ENCODE assay signal across 12 cellular contexts in genomic region chr7:1025747-1026581, GRCh38. TPM values are rescaled to one million over a fixed set of nuclear protein-coding genes. Genes with fewer than 3 reads are reported as not detected.
A peak's percentile ranks its signal among the peaks of the same experiment; 100 is the strongest.
DNase-seq lines count a peak whose midpoint lies in the region; ATAC-seq, FAIRE-seq and TF ChIP-seq lines count a peak whose summit lies in the region.
"Had no signal": no experiment of that assay in that cellular context is flagged by ENCODE, and none has a peak within 500 bp of the region (broad histone marks: within the 10 kb centered on the region; RNA-seq: fewer than 3 reads in every experiment).

No MANE protein-coding gene starts in this region.

- no peak overlapping the region for H3K9ac ChIP-seq in HepG2 (ENCODE audit: insufficient read depth, low read depth, low read length)

- no peak overlapping the region for H2AFZ ChIP-seq in HepG2 (ENCODE audit: low read length)

- H3K27ac Mint-ChIP-seq in effector memory CD8-positive, alpha-beta T cell: peak overlapping the region in 1 of 2 donors; percentile 53
- H3K27ac Mint-ChIP-seq: activated naive CD4-positive, alpha-beta T cell treated with anti-CD3 and anti-CD28 coated beads, Interleukin-2, amount 50 U/mL, for 24 hours had no signal

- no peaks in the 10 kb centered on the region for H3K9me3 Mint-ChIP-seq in effector memory CD8-positive, alpha-beta T cell
- H3K9me3 Mint-ChIP-seq: activated naive CD4-positive, alpha-beta T cell treated with anti-CD3 and anti-CD28 coated beads, Interleukin-2, amount 50 U/mL, for 24 hours had no signal

- intact Hi-C loops in HepG2 (cut with micrococcal nuclease; ENCODE audit: unreplicated experiment) (no loop called here), right lobe of liver (cut with DNase I) (no loop called here), gastrocnemius medialis (cut with DNase I; ENCODE audit: low total_unique reads) (loop anchor here (5.0 kb wide), 2 partner anchors 136 to 149 kb away; partner anchors contain the start of genes GET4 and ZFAND2A)

- 97% methylated on average over 16 of the region's 30 CpGs for WGBS in HepG2 (ENCODE audit: low lambda C conversion rate)
- WGBS in right lobe of liver (ENCODE audit: insufficient coverage, low coverage, low lambda C conversion rate, missing lambda C conversion rate): no CpG with 5 or more reads among the region's 30 CpGs
- WGBS in tibial nerve, 2 donors: 88 to 93% methylated on average over 26 to 28 of the region's 30 CpGs

- BruUV-seq in HepG2 (replicated peaks; lab: Mats Ljungman, UMichigan): TSS peak; percentile 62

- H3K4me1 Mint-ChIP-seq in effector memory CD8-positive, alpha-beta T cell (ENCODE audit: low read depth in 2 of 2): peaks cover 24 to 31% of the 10 kb centered on the region in 2 donors

- H3K27ac ChIP-seq in HepG2 (ENCODE audit: extremely low read length, insufficient read depth, low read length) (no peak overlapping the region), right lobe of liver (no peak overlapping the region), gastrocnemius medialis (no peak overlapping the region), tibial nerve (peak overlapping the region in 1 of 4 donors; percentile 99)
- H3K27ac ChIP-seq: epithelial cell of prostate had no signal

- H3K27me3 Mint-ChIP-seq in effector memory CD8-positive, alpha-beta T cell: no peaks in the 10 kb centered on the region
- H3K27me3 Mint-ChIP-seq: activated naive CD4-positive, alpha-beta T cell treated with anti-CD3 and anti-CD28 coated beads, Interleukin-2, amount 50 U/mL, for 24 hours had no signal

- H3K36me3 Mint-ChIP-seq in effector memory CD8-positive, alpha-beta T cell (ENCODE audit: insufficient read depth): no peaks in the 10 kb centered on the region

- DNase-seq in HepG2 (ENCODE audit: low spot score): no peak
- DNase-seq in right lobe of liver: no peak
- DNase-seq in NCI-H345 (lab: John Stamatoyannopoulos, UW): peak; percentile 87
- no peak for DNase-seq in effector memory CD8-positive, alpha-beta T cell
- DNase-seq in gastrocnemius medialis: no peak
- DNase-seq in tibial nerve (ENCODE audit: low spot score in 2 of 2): no peak
- DNase-seq: retina had no signal

- peaks cover 15% of the 10 kb centered on the region for H3K79me2 ChIP-seq in HepG2 (ENCODE audit: insufficient read depth, low read length)

- no peak for FAIRE-seq in HepG2 (lab: Jason Lieb, UNC)

- CTCF ChIA-PET in HepG2 (lab: Yijun Ruan, JAX; ENCODE audit: low intra/inter-chr PET ratio, low total read pairs): no interaction called here

- H3K36me3 ChIP-seq in HepG2 (replicated peaks in 1 of 2; ENCODE audit: control insufficient read depth in 1 of 2, insufficient read depth in 2 of 2, low read length in 2 of 2): peaks cover 3 to 12% of the 10 kb centered on the region in 2 experiments; a peak in 4 of 5 replicates
- no peaks in the 10 kb centered on the region for H3K36me3 ChIP-seq in right lobe of liver
- H3K36me3 ChIP-seq in gastrocnemius medialis: no peaks in the 10 kb centered on the region
- H3K36me3 ChIP-seq in tibial nerve: peaks cover 0 to 51% (median 0%) of the 10 kb centered on the region in 3 donors

- no peak overlapping the region for H3K4me2 ChIP-seq in HepG2 (ENCODE audit: low read depth, low read length)

- H4K20me1 ChIP-seq in HepG2 (ENCODE audit: insufficient read depth, low read length): no peaks in the 10 kb centered on the region

- POLR2A ChIA-PET in HepG2 (lab: Yijun Ruan, JAX): interaction anchor here (1.0 kb wide), 1 partner anchor 48 kb away, joined by 3 read pairs; no protein-coding TSS in a partner anchor

- H3K9me3 ChIP-seq in HepG2 (ENCODE audit: low read length) (no peaks in the 10 kb centered on the region), right lobe of liver (no peaks in the 10 kb centered on the region), gastrocnemius medialis (no peaks in the 10 kb centered on the region), tibial nerve (no peaks in the 10 kb centered on the region)

- H3K27me3 ChIP-seq in HepG2 (ENCODE audit: control insufficient read depth in 1 of 2, insufficient read depth in 2 of 2, low read length in 2 of 2) (no peaks in the 10 kb centered on the region), right lobe of liver (no peaks in the 10 kb centered on the region), gastrocnemius medialis (no peaks in the 10 kb centered on the region), tibial nerve (no peaks in the 10 kb centered on the region)

- TF ChIP-seq POLR2A in HepG2 (IDR thresholded peaks at IDR 0.05; ENCODE audit: insufficient read depth in 1 of 2, low read depth in 2 of 2, low read length in 2 of 2) (no peak), right lobe of liver (IDR thresholded peaks at IDR 0.05) (no peak), gastrocnemius medialis (IDR thresholded peaks at IDR 0.05) (no peak), tibial nerve (IDR thresholded peaks at IDR 0.05) (no peak)

- in situ Hi-C loops in HepG2 (cut with HindIII; ENCODE audit: extremely low pct_ligation_motif_present, low pct_unique_long_range_greater_than_20kb) (no loop called here), gastrocnemius medialis (cut with MboI; ENCODE audit: low sequenced_read_pairs in 4 of 4) (no loop called here)

- TF ChIP-seq EP300 in HepG2 (IDR thresholded peaks at IDR 0.05; ENCODE audit: low read depth in 2 of 2, low read length in 2 of 2) (no peak), HepG2 (CRISPR knock-in tag; IDR thresholded peaks at IDR 0.05; ENCODE audit: borderline replicate concordance) (no peak), tibial nerve (IDR thresholded peaks at IDR 0.05) (no peak)

- peaks cover 29% of the 10 kb centered on the region for H3K4me1 ChIP-seq in HepG2 (ENCODE audit: insufficient read depth, low read length)
- H3K4me1 ChIP-seq in right lobe of liver: peaks cover 0 to 7% (median 0%) of the 10 kb centered on the region in 4 donors
- H3K4me1 ChIP-seq in gastrocnemius medialis: peaks cover 21 to 29% of the 10 kb centered on the region in 2 donors
- H3K4me1 ChIP-seq in tibial nerve: peaks cover 0 to 61% (median 26%) of the 10 kb centered on the region in 4 donors

- peak overlapping the region; percentile 38 to 59 for H3K4me3 Mint-ChIP-seq in effector memory CD8-positive, alpha-beta T cell

- no peak for TF ChIP-seq CTCF in HepG2 (CRISPR knock-in tag; IDR thresholded peaks at IDR 0.05)
- TF ChIP-seq CTCF in right lobe of liver (IDR thresholded peaks at IDR 0.05): no peak
- TF ChIP-seq CTCF in gastrocnemius medialis (IDR thresholded peaks at IDR 0.05 in 4 of 5, conservative IDR thresholded peaks at IDR 0.05 in 1 of 5): no peak
- TF ChIP-seq CTCF in tibial nerve (IDR thresholded peaks at IDR 0.05): no peak

- ATAC-seq in HepG2 (no peak), right lobe of liver (no peak), gastrocnemius medialis (no peak), HG02571 (IDR thresholded peaks at IDR 0.05; ENCODE audit: unreplicated experiment) (no peak), GM18498 (IDR thresholded peaks at IDR 0.05; ENCODE audit: unreplicated experiment) (no peak)
- ATAC-seq in effector memory CD8-positive, alpha-beta T cell (replicated peaks): no peak

- H3K4me3 ChIP-seq in HepG2 (replicated peaks in 1 of 3; ENCODE audit: insufficient read depth in 1 of 3, low read depth in 2 of 3, low read length in 3 of 3) (no peak overlapping the region), right lobe of liver (no peak overlapping the region), gastrocnemius medialis (no peak overlapping the region), tibial nerve (no peak overlapping the region)

- no peak for TF ChIP-seq RAD21 in HepG2 (CRISPR knock-in tag; IDR thresholded peaks at IDR 0.05)

RNA-seq across cellular contexts. Expression of gene GPR146, which starts 18.4 kb away (rescaled TPM):
- total RNA-seq in HepG2 (2016; rRNA removed; fragmentation: Illumina TruSeq; extraction: Trizol) (0.84 and 2.0 TPM in 2 replicates), right lobe of liver (10 to 100 TPM; 13.3 to 45.3 (median 22.8) TPM), gastrocnemius medialis (10 to 100 TPM; 23.3 to 43.8 (median 29.5) TPM), tibial nerve (10 to 100 TPM; 27.8 to 91.8 (median 59.1) TPM)
- 0.91 and 1.1 TPM in 2 replicates for total RNA-seq in HepG2 (2016; cell fraction: cytosol; rRNA removed; fragmentation: Illumina TruSeq; extraction: Trizol; ENCODE audit: low read depth)
- total RNA-seq in HepG2 (2016; cell fraction: insoluble cytoplasmic fraction; rRNA removed; fragmentation: Illumina TruSeq; extraction: Trizol): 0.89 and 1.2 TPM in 2 replicates
- total RNA-seq in HepG2 (2016; cell fraction: membrane; rRNA removed; fragmentation: Illumina TruSeq; extraction: Trizol): 1.9 and 2.7 TPM in 2 replicates
- 1.1 and 3.4 TPM in 2 replicates for total RNA-seq in HepG2 (2016; cell fraction: nucleus; rRNA removed; fragmentation: Illumina TruSeq; extraction: Trizol)
- 15.9 and 17.2 TPM in 2 replicates for polyA plus RNA-seq in HepG2 (2011; rRNA removed)
- polyA plus RNA-seq in HepG2 (2011; cell fraction: cytosol; rRNA removed): 11.4 and 22.4 TPM in 2 replicates
- 18.2 and 25.0 TPM in 2 replicates for polyA plus RNA-seq in HepG2 (2011; cell fraction: nucleus; rRNA removed)
- polyA plus RNA-seq in HepG2 (2012): 4.5 and 5.3 TPM in 2 replicates
- 2.1 and 2.2 TPM in 2 replicates for polyA plus RNA-seq in HepG2 (2016; cell fraction: cytosol; fragmentation: Illumina TruSeq; extraction: Trizol; ENCODE audit: low read depth)
- 0.78 and 1.3 TPM in 2 replicates for polyA plus RNA-seq in HepG2 (2016; cell fraction: insoluble cytoplasmic fraction; fragmentation: Illumina TruSeq; extraction: Trizol; ENCODE audit: low read depth)
- 2.3 and 3.4 TPM in 2 replicates for polyA plus RNA-seq in HepG2 (2016; cell fraction: membrane; fragmentation: Illumina TruSeq; extraction: Trizol; ENCODE audit: low read depth)
- polyA plus RNA-seq in HepG2 (2016; cell fraction: nucleus; fragmentation: Illumina TruSeq; extraction: Trizol; ENCODE audit: insufficient read depth, low read depth): 2.2 and 2.5 TPM in 2 replicates
- polyA minus RNA-seq in HepG2 (2011; rRNA and poly(A)+ RNA removed; ENCODE audit: low replicate concordance): 0.87 and 47.8 TPM in 2 replicates
- polyA minus RNA-seq in HepG2 (2011; cell fraction: cytosol; rRNA and poly(A)+ RNA removed): 6.9 and 9.1 TPM in 2 replicates
- polyA minus RNA-seq in HepG2 (2011; cell fraction: nucleus; rRNA and poly(A)+ RNA removed): 9.3 and 14.0 TPM in 2 replicates

RNA-seq across cellular contexts. Expression of gene CYP2W1, which starts 43.0 kb away (rescaled TPM):
- total RNA-seq in HepG2 (2016; rRNA removed; fragmentation: Illumina TruSeq; extraction: Trizol): 11.7 and 31.7 TPM in 2 replicates
- total RNA-seq in HepG2 (2016; cell fraction: cytosol; rRNA removed; fragmentation: Illumina TruSeq; extraction: Trizol; ENCODE audit: low read depth): 6.8 and 8.3 TPM in 2 replicates
- total RNA-seq in HepG2 (2016; cell fraction: insoluble cytoplasmic fraction; rRNA removed; fragmentation: Illumina TruSeq; extraction: Trizol): 10.2 and 31.7 TPM in 2 replicates
- total RNA-seq in HepG2 (2016; cell fraction: membrane; rRNA removed; fragmentation: Illumina TruSeq; extraction: Trizol): 10.9 and 11.0 TPM in 2 replicates
- total RNA-seq in HepG2 (2016; cell fraction: nucleus; rRNA removed; fragmentation: Illumina TruSeq; extraction: Trizol): 35.8 and 47.0 TPM in 2 replicates
- polyA plus RNA-seq in HepG2 (2011; rRNA removed): 19.5 and 32.7 TPM in 2 replicates
- 9.5 and 22.3 TPM in 2 replicates for polyA plus RNA-seq in HepG2 (2011; cell fraction: cytosol; rRNA removed)
- polyA plus RNA-seq in HepG2 (2011; cell fraction: nucleus; rRNA removed): 171 and 205 TPM in 2 replicates
- 20.0 and 28.3 TPM in 2 replicates for polyA plus RNA-seq in HepG2 (2012)
- polyA plus RNA-seq in HepG2 (2016; cell fraction: cytosol; fragmentation: Illumina TruSeq; extraction: Trizol; ENCODE audit: low read depth): 5.5 and 6.2 TPM in 2 replicates
- polyA plus RNA-seq in HepG2 (2016; cell fraction: insoluble cytoplasmic fraction; fragmentation: Illumina TruSeq; extraction: Trizol; ENCODE audit: low read depth): 14.3 and 20.7 TPM in 2 replicates
- polyA plus RNA-seq in HepG2 (2016; cell fraction: membrane; fragmentation: Illumina TruSeq; extraction: Trizol; ENCODE audit: low read depth): 8.5 and 9.6 TPM in 2 replicates
- 135 and 137 TPM in 2 replicates for polyA plus RNA-seq in HepG2 (2016; cell fraction: nucleus; fragmentation: Illumina TruSeq; extraction: Trizol; ENCODE audit: insufficient read depth, low read depth)
- 66.3 TPM in 1 of 2 replicates, not detected in the other for polyA minus RNA-seq in HepG2 (2011; rRNA and poly(A)+ RNA removed; ENCODE audit: low replicate concordance)
- polyA minus RNA-seq in HepG2 (2011; cell fraction: cytosol; rRNA and poly(A)+ RNA removed): 26.5 and 32.3 TPM in 2 replicates
- 88.4 and 113 TPM in 2 replicates for polyA minus RNA-seq in HepG2 (2011; cell fraction: nucleus; rRNA and poly(A)+ RNA removed)
- total RNA-seq in right lobe of liver: not detected
- total RNA-seq in gastrocnemius medialis: not detected
- 10 to 100 TPM in 2 of 4 donors, 1 to 10 TPM in 2; 5.7 to 18.6 (median 12.1) TPM for total RNA-seq in tibial nerve
- total RNA-seq: kidney epithelial cell had no signal

RNA-seq across cellular contexts. Expression of gene COX19, which starts 50.6 kb away (rescaled TPM):
- total RNA-seq in HepG2 (2016; rRNA removed; fragmentation: Illumina TruSeq; extraction: Trizol): 6.5 and 11.5 TPM in 2 replicates
- 2.6 and 3.0 TPM in 2 replicates for total RNA-seq in HepG2 (2016; cell fraction: cytosol; rRNA removed; fragmentation: Illumina TruSeq; extraction: Trizol; ENCODE audit: low read depth)
- 7.4 and 15.2 TPM in 2 replicates for total RNA-seq in HepG2 (2016; cell fraction: insoluble cytoplasmic fraction; rRNA removed; fragmentation: Illumina TruSeq; extraction: Trizol)
- 7.6 and 8.2 TPM in 2 replicates for total RNA-seq in HepG2 (2016; cell fraction: membrane; rRNA removed; fragmentation: Illumina TruSeq; extraction: Trizol)
- 21.5 and 23.4 TPM in 2 replicates for total RNA-seq in HepG2 (2016; cell fraction: nucleus; rRNA removed; fragmentation: Illumina TruSeq; extraction: Trizol)
- 21.0 and 21.7 TPM in 2 replicates for polyA plus RNA-seq in HepG2 (2011; rRNA removed)
- polyA plus RNA-seq in HepG2 (2011; cell fraction: cytosol; rRNA removed): 12.5 and 14.3 TPM in 2 replicates
- 59.5 and 79.7 TPM in 2 replicates for polyA plus RNA-seq in HepG2 (2011; cell fraction: nucleus; rRNA removed)
- polyA plus RNA-seq in HepG2 (2012): 14.5 and 16.2 TPM in 2 replicates
- polyA plus RNA-seq in HepG2 (2016; cell fraction: cytosol; fragmentation: Illumina TruSeq; extraction: Trizol; ENCODE audit: low read depth): 2.2 and 2.3 TPM in 2 replicates
- 11.0 and 11.3 TPM in 2 replicates for polyA plus RNA-seq in HepG2 (2016; cell fraction: insoluble cytoplasmic fraction; fragmentation: Illumina TruSeq; extraction: Trizol; ENCODE audit: low read depth)
- 3.6 and 3.8 TPM in 2 replicates for polyA plus RNA-seq in HepG2 (2016; cell fraction: membrane; fragmentation: Illumina TruSeq; extraction: Trizol; ENCODE audit: low read depth)
- polyA plus RNA-seq in HepG2 (2016; cell fraction: nucleus; fragmentation: Illumina TruSeq; extraction: Trizol; ENCODE audit: insufficient read depth, low read depth): 32.8 and 35.0 TPM in 2 replicates
- polyA minus RNA-seq in HepG2 (2011; rRNA and poly(A)+ RNA removed; ENCODE audit: low replicate concordance): 12.8 and 23.5 TPM in 2 replicates
- 3.6 and 5.4 TPM in 2 replicates for polyA minus RNA-seq in HepG2 (2011; cell fraction: cytosol; rRNA and poly(A)+ RNA removed)
- 50.6 and 61.9 TPM in 2 replicates for polyA minus RNA-seq in HepG2 (2011; cell fraction: nucleus; rRNA and poly(A)+ RNA removed)
- total RNA-seq in right lobe of liver: 1 to 10 TPM; 3.2 to 6.5 (median 4.0) TPM
- 1 to 10 TPM; 4.7 to 6.5 (median 5.2) TPM for total RNA-seq in gastrocnemius medialis
- 10 to 100 TPM; 10.8 to 21.3 (median 11.2) TPM for total RNA-seq in tibial nerve

Comparison
In these comparisons a context has a peak if more than half of its experiments do, and no peak if none do; other contexts are left out.
1. RNA of gene CYP2W1, which starts 43.0 kb away (total RNA-seq): 6.8 to 47.0 TPM in HepG2 and 5.7 to 18.6 TPM in tibial nerve; not detected in right lobe of liver and not detected in gastrocnemius medialis; every median in the first group is over 4 times any median in the second.